In genomic region chr9:89941875-89942274, GRCh38 we compare ENCODE assay signal across 1 cellular context.
TF ChIP-seq lines count a peak whose summit lies in the region.

No MANE protein-coding gene starts in this region.

TF ChIP-seq in HepG2, 621 proteins besides CTCF, POLR2A, EP300 and RAD21 (continued from another document):
- no peak for TF ChIP-seq MYPOP (CRISPR knock-in tag; IDR thresholded peaks at IDR 0.05)
- no peak for TF ChIP-seq FLYWCH1 (CRISPR knock-in tag; IDR thresholded peaks at IDR 0.05)
- no peak for TF ChIP-seq SOX5 (CRISPR knock-in tag; IDR thresholded peaks at IDR 0.05; ENCODE audit: borderline replicate concordance)
- TF ChIP-seq BATF2 (CRISPR knock-in tag; IDR thresholded peaks at IDR 0.05) = no peak
- TF ChIP-seq ZNF784 (CRISPR knock-in tag; IDR thresholded peaks at IDR 0.05; ENCODE audit: borderline replicate concordance) = no peak
- TF ChIP-seq ZNF142 (CRISPR knock-in tag; IDR thresholded peaks at IDR 0.05) = no peak
- TF ChIP-seq CBFB (CRISPR knock-in tag; IDR thresholded peaks at IDR 0.05) = no peak
- TF ChIP-seq ZNF24 (IDR thresholded peaks at IDR 0.05) = no peak
- TF ChIP-seq ZNF232 (CRISPR knock-in tag; IDR thresholded peaks at IDR 0.05; ENCODE audit: borderline replicate concordance) = no peak
- TF ChIP-seq KDM3A (CRISPR knock-in tag; IDR thresholded peaks at IDR 0.05; ENCODE audit: low read depth) = no peak
- no peak for TF ChIP-seq DRAP1 (CRISPR knock-in tag; IDR thresholded peaks at IDR 0.05)
